In the genomic region with DNA sequence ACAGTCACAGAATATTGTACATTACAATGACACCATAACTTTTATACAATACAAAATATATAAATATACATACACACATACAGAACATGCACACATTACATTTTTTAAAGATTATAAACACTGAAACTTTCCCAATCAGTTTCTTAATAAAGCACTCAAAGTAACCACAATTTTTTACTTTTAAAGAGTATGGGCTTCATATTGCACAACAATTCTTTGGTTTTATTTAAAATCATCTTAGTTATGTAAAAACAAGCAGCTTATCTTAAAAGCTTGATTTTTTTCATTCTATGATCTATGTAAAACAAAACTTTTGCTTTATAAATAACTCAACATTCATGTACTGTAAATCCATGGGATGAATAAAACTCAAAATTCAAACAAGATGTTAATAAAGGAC, we compare ENCODE assay signal across 33 cellular contexts.
"Had no signal": no experiment of that assay in that cellular context is flagged by ENCODE, and none has a peak within 500 bp of the region (broad histone marks: within the 10 kb centered on the region; RNA-seq: fewer than 3 reads in every experiment).

No MANE protein-coding gene starts in this region.

- H3K4me1 Mint-ChIP-seq: activated CD4-positive, alpha-beta memory T cell treated with anti-CD3 and anti-CD28 coated beads, Interleukin-2, amount 10 ng/mL, durations not matched to agents 7 days and 5 days; activated CD8-positive, alpha-beta memory T cell treated with anti-CD3 and anti-CD28 coated beads, Interleukin-2, amount 10 ng/mL, durations not matched to agents 7 days and 5 days; activated naive CD4-positive, alpha-beta T cell treated with anti-CD3 and anti-CD28 coated beads, Interleukin-2, amount 10 ng/mL, durations not matched to agents 7 days and 5 days; central memory CD8-positive, alpha-beta T cell had no signal

- FAIRE-seq: RCC 7860 had no signal

- DNase-seq: activated CD4-positive, alpha-beta memory T cell treated with anti-CD3 and anti-CD28 coated beads, Interleukin-2, amount 10 ng/mL, durations not matched to agents 7 days and 5 days; activated CD4-positive, alpha-beta T cell treated with anti-CD3 and anti-CD28 coated beads for 1 hour; activated CD4-positive, alpha-beta T cell treated with anti-CD3 and anti-CD28 coated beads for 48 hours; activated CD8-positive, alpha-beta memory T cell treated with anti-CD3 and anti-CD28 coated beads for 24 hours; activated CD8-positive, alpha-beta memory T cell treated with anti-CD3 and anti-CD28 coated beads, Interleukin-2, amount 10 ng/mL, durations not matched to agents 7 days and 5 days; activated CD8-positive, alpha-beta memory T cell treated with anti-CD3 and anti-CD28 coated beads, Interleukin-2, amount 50 U/mL, for 48 hours; activated effector memory CD4-positive, alpha-beta T cell treated with Interleukin-2 at 50 U/mL for 16 hours; activated naive CD4-positive, alpha-beta T cell treated with anti-CD3 and anti-CD28 coated beads, Interleukin-2, amount 10 ng/mL, durations not matched to agents 7 days and 5 days; activated naive CD8-positive, alpha-beta T cell treated with anti-CD3 and anti-CD28 coated beads for 36 hours; activated T-cell treated with anti-CD3 and anti-CD28 coated beads, Interleukin-2, amount 50 U/mL, for 48 hours; amygdala; Karpas-422; KBM-7; NCI-H1105; NCI-H1417 treated with DMSO at 0.1 percent for 48 hours; NCI-H187 treated with DMSO at 0.1 percent for 48 hours; NCI-H2081; NCI-H2171 treated with DMSO at 0.1 percent for 48 hours; NCI-H226; NCI-H446 treated with DMSO at 0.1 percent for 48 hours; NCI-H524; NCI-H69; PC-9; SIG-M5 had no signal

- H3K27ac ChIP-seq: ascending aorta, cardiac muscle cell, PC-9, RWPE1 had no signal

- H3K27ac Mint-ChIP-seq: activated CD4-positive, alpha-beta memory T cell treated with anti-CD3 and anti-CD28 coated beads, Interleukin-2, amount 10 ng/mL, durations not matched to agents 7 days and 5 days; activated CD8-positive, alpha-beta memory T cell treated with anti-CD3 and anti-CD28 coated beads, Interleukin-2, amount 10 ng/mL, durations not matched to agents 7 days and 5 days; activated naive CD4-positive, alpha-beta T cell treated with anti-CD3 and anti-CD28 coated beads, Interleukin-2, amount 10 ng/mL, durations not matched to agents 7 days and 5 days; activated naive CD8-positive, alpha-beta T cell treated with anti-CD3 and anti-CD28 coated beads for 36 hours; T-helper 1 cell treated with Interleukin-12 subunit alpha and Interleukin-12 subunit beta and Interleukin-4 antibody, amounts not matched to agents 30 μg/mL and 1 μg/mL, for 36 hours; T-helper 2 cell treated with Interferon-gamma antibody and Interleukin-4, amounts not matched to agents 5 μg/mL and 100 μg/mL, for 36 hours had no signal

- H2AFZ ChIP-seq: PC-9 had no signal

- H3K36me3 Mint-ChIP-seq: activated CD8-positive, alpha-beta memory T cell treated with anti-CD3 and anti-CD28 coated beads, Interleukin-2, amount 10 ng/mL, durations not matched to agents 7 days and 5 days; activated naive CD4-positive, alpha-beta T cell treated with anti-CD3 and anti-CD28 coated beads, Interleukin-2, amount 10 ng/mL, durations not matched to agents 7 days and 5 days; activated naive CD8-positive, alpha-beta T cell treated with anti-CD3 and anti-CD28 coated beads for 36 hours had no signal

- ATAC-seq: activated CD8-positive, alpha-beta memory T cell treated with anti-CD3 and anti-CD28 coated beads, Interleukin-2, amount 10 ng/mL, durations not matched to agents 7 days and 5 days; Right ventricle myocardium inferior; WTC11 had no signal

- H3K9me3 Mint-ChIP-seq: activated CD4-positive, alpha-beta memory T cell treated with anti-CD3 and anti-CD28 coated beads, Interleukin-2, amount 10 ng/mL, durations not matched to agents 7 days and 5 days; activated naive CD4-positive, alpha-beta T cell treated with anti-CD3 and anti-CD28 coated beads, Interleukin-2, amount 10 ng/mL, durations not matched to agents 7 days and 5 days; activated naive CD8-positive, alpha-beta T cell treated with anti-CD3 and anti-CD28 coated beads for 36 hours; central memory CD8-positive, alpha-beta T cell; T-helper 1 cell treated with Interleukin-12 subunit alpha and Interleukin-12 subunit beta and Interleukin-4 antibody, amounts not matched to agents 30 μg/mL and 1 μg/mL, for 36 hours; T-helper 2 cell treated with Interferon-gamma antibody and Interleukin-4, amounts not matched to agents 5 μg/mL and 100 μg/mL, for 36 hours; WTC11 had no signal

- H3K4me3 ChIP-seq: ascending aorta, cardiac muscle cell, PC-9 had no signal

- H3K4me3 Mint-ChIP-seq: activated CD4-positive, alpha-beta memory T cell treated with anti-CD3 and anti-CD28 coated beads, Interleukin-2, amount 10 ng/mL, durations not matched to agents 7 days and 5 days; activated CD8-positive, alpha-beta memory T cell treated with anti-CD3 and anti-CD28 coated beads, Interleukin-2, amount 10 ng/mL, durations not matched to agents 7 days and 5 days; activated naive CD4-positive, alpha-beta T cell treated with anti-CD3 and anti-CD28 coated beads, Interleukin-2, amount 10 ng/mL, durations not matched to agents 7 days and 5 days; activated naive CD8-positive, alpha-beta T cell treated with anti-CD3 and anti-CD28 coated beads for 36 hours; central memory CD8-positive, alpha-beta T cell; T-helper 1 cell treated with Interleukin-12 subunit alpha and Interleukin-12 subunit beta and Interleukin-4 antibody, amounts not matched to agents 30 μg/mL and 1 μg/mL, for 36 hours; T-helper 2 cell treated with Interferon-gamma antibody and Interleukin-4, amounts not matched to agents 5 μg/mL and 100 μg/mL, for 36 hours; WTC11 had no signal

- H3K9me3 ChIP-seq: ascending aorta had no signal

- H3K36me3 ChIP-seq: ascending aorta, cardiac muscle cell had no signal

- H3K4me2 ChIP-seq: PC-9 had no signal

- H3K27me3 ChIP-seq: ascending aorta, cardiac muscle cell had no signal

- H3K4me1 ChIP-seq: ascending aorta had no signal
